ENCODE assay signal across 18 cellular contexts in the genomic region with DNA sequence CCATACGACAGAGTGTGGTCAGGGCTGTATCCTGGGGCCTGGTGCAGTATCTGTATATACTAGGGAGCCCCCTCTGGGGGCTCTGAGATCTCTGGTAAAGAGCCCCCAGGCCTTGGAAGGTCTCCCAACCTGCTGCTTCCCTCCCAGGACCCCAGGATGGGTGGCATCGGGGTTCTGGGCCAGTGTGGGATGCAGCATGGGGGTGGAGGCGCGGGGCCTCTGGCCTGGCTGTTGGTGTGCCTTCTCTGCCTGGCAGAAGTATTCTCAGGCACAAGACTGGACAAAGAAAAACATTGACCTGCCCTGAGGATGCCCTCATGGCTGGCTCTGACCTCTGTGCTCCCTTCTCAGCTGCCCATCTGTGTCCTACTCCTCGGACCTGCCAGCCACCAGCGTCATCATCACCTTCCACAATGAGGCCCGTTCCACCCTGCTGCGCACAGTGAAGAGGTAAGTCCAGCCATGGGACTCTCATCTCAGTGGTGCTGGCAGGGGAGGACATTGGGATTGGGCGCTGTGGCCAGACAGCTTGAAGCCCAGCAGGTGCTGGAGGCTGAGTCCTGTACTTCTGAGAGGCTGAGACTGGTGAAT.
"Had no signal": no experiment of that assay in that cellular context is flagged by ENCODE, and none has a peak within 500 bp of the region (broad histone marks: within the 10 kb centered on the region; RNA-seq: fewer than 3 reads in every experiment).

No MANE protein-coding gene starts in this region.

- H3K36me3 ChIP-seq: gastroesophageal sphincter, tibial nerve had no signal

- H3K27me3 ChIP-seq: body of pancreas, gastroesophageal sphincter, tibial nerve had no signal

- H3K4me3 Mint-ChIP-seq: activated B cell treated with CpG ODN at 0.5 μM for 24 hours; activated naive CD4-positive, alpha-beta T cell treated with anti-CD3 and anti-CD28 coated beads for 36 hours; central memory CD8-positive, alpha-beta T cell; dendritic cell treated with granulocyte-macrophage colony-stimulating factor and Interleukin-4, amounts not matched to agents 40 ng/mL and 50 ng/mL, for 4 days; effector memory CD8-positive, alpha-beta T cell; mesothelial cell of epicardium had no signal

- DNase-seq: activated B cell treated with CpG ODN at 0.5 μM for 24 hours; activated CD4-positive, alpha-beta T cell treated with anti-CD3 and anti-CD28 coated beads, Interleukin-2, amount 50 U/mL, for 1 hour; activated naive CD4-positive, alpha-beta T cell treated with anti-CD3 and anti-CD28 coated beads for 36 hours; amniotic stem cell; effector memory CD8-positive, alpha-beta T cell; left ventricle myocardium superior; nucleus accumbens; psoas muscle; stimulated activated CD4-positive, alpha-beta T cell treated with anti-CD3 and anti-CD28 coated beads, Interleukin-4, amount 100 ng/mL, for 1 hour; stimulated activated CD8-positive, alpha-beta memory T cell treated with anti-CD3 and anti-CD28 coated beads, Interleukin-4, amount 100 ng/mL, for 48 hours had no signal

- H3K4me1 Mint-ChIP-seq: activated B cell treated with CpG ODN at 0.5 μM for 24 hours; central memory CD8-positive, alpha-beta T cell; mesothelial cell of epicardium had no signal

- H3K27ac ChIP-seq: body of pancreas, gastroesophageal sphincter, psoas muscle, tibial nerve had no signal

- H3K9me3 Mint-ChIP-seq: activated B cell treated with CpG ODN at 0.5 μM for 24 hours; activated naive CD4-positive, alpha-beta T cell treated with anti-CD3 and anti-CD28 coated beads for 36 hours; central memory CD8-positive, alpha-beta T cell; dendritic cell treated with granulocyte-macrophage colony-stimulating factor and Interleukin-4, amounts not matched to agents 40 ng/mL and 50 ng/mL, for 4 days; effector memory CD8-positive, alpha-beta T cell; mesothelial cell of epicardium had no signal

- H3K4me1 ChIP-seq: body of pancreas, gastroesophageal sphincter, psoas muscle, tibial nerve had no signal

- H3K9me3 ChIP-seq: body of pancreas, gastroesophageal sphincter, psoas muscle, tibial nerve had no signal

- ATAC-seq: body of pancreas; effector memory CD8-positive, alpha-beta T cell; gastroesophageal sphincter; left ventricle myocardium superior; psoas muscle; Right ventricle myocardium inferior; SK-N-SH treated with all-trans-retinoic acid at 6 μM for 48 hours had no signal

- H3K4me3 ChIP-seq: body of pancreas, gastroesophageal sphincter, psoas muscle, tibial nerve had no signal

- H3K27ac Mint-ChIP-seq: activated B cell treated with CpG ODN at 0.5 μM for 24 hours; activated naive CD4-positive, alpha-beta T cell treated with anti-CD3 and anti-CD28 coated beads for 36 hours; dendritic cell treated with granulocyte-macrophage colony-stimulating factor and Interleukin-4, amounts not matched to agents 40 ng/mL and 50 ng/mL, for 4 days; mesothelial cell of epicardium had no signal
